In genomic region chr18:65749881-65750280, GRCh38 we compare ENCODE assay signal across 1 cellular context.
TF ChIP-seq lines count a peak whose summit lies in the region.

No MANE protein-coding gene starts in this region.

TF ChIP-seq in WTC11, 78 proteins besides CTCF, POLR2A, EP300 and RAD21 (continued from another document):
- TF ChIP-seq ATF6 (CRISPR knock-in tag; IDR thresholded peaks at IDR 0.05) = no peak
- TF ChIP-seq MAX (CRISPR knock-in tag; IDR thresholded peaks at IDR 0.05) = no peak
TF ChIP-seq in WTC11: peak in this region for 0.
